ENCODE assay signal across 9 cellular contexts in the genomic region with DNA sequence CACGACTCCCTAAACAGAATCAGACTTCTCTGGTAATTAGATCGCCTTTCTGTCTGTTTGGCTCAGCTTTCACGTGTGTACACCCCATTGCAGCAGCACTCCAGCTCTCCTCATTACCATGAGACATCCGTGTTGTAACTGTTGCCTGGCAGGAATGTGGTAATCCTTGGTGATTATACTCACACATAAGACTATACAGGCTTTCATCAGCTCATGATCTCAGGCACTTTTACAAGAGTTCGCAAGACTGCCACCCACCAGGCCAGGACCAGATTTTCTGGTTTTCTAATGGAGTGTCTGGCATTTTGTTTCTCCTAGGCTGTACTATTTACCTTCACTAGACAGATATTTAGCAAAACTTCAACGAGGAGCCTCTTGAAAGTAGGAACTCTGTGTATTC. TPM values are rescaled to one million over a fixed set of nuclear protein-coding genes. Genes with fewer than 3 reads are reported as not detected.
DNase-seq lines count a peak whose midpoint lies in the region; ATAC-seq, FAIRE-seq and TF ChIP-seq lines count a peak whose summit lies in the region.
"Had no signal": no experiment of that assay in that cellular context is flagged by ENCODE, and none has a peak within 500 bp of the region (broad histone marks: within the 10 kb centered on the region; RNA-seq: fewer than 3 reads in every experiment).

No MANE protein-coding gene starts in this region.

- TF ChIP-seq CTCF in D721Med (IDR thresholded peaks at IDR 0.05; ENCODE audit: insufficient read depth, missing control alignments) (peak; percentile 9), omental fat pad (IDR thresholded peaks at IDR 0.05) (no peak)

- 48 to 69% methylated on average over 6 of the region's 6 CpGs for WGBS in esophagus, 2 donors

- H3K9me3 ChIP-seq in esophagus (ENCODE audit: control insufficient read depth in 2 of 2, insufficient read depth in 1 of 2, low read depth in 1 of 2, low read length in 1 of 2), result no peaks in the 10 kb centered on the region

- H3K4me3 ChIP-seq in esophagus (ENCODE audit: low read depth in 1 of 2, low read length in 2 of 2), result no peak overlapping the region

- no peaks in the 10 kb centered on the region for H3K27me3 ChIP-seq in esophagus (ENCODE audit: control insufficient read depth in 1 of 2, insufficient read depth in 2 of 2, low read length in 2 of 2)

- no peak for FAIRE-seq in D721Med (lab: Jason Lieb, UNC)

- DNase-seq in D721Med (ENCODE audit: insufficient read length, low spot score) (no peak), NCI-H1048 (lab: John Stamatoyannopoulos, UW) (peak; percentile 50), omental fat pad (ENCODE audit: low spot score) (no peak), OCI-M1 (lab: John Stamatoyannopoulos, UW) (no peak), DMS153 (lab: John Stamatoyannopoulos, UW) (no peak)
- DNase-seq in activated CD4-positive, alpha-beta T cell treated with anti-CD3 and anti-CD28 coated beads, Interleukin-2, amount 50 U/mL, for 1 hour, result no peak
- DNase-seq: cerebellar nuclear complex had no signal

- ATAC-seq in omental fat pad (ENCODE audit: low FRiP score) (peak; percentile 23), GM21526 (IDR thresholded peaks at IDR 0.05; ENCODE audit: low FRiP score, unreplicated experiment) (no peak)

- no peaks in the 10 kb centered on the region for H3K36me3 ChIP-seq in esophagus (ENCODE audit: control insufficient read depth in 2 of 2, insufficient read depth in 2 of 2, low read length in 1 of 2)

- peaks cover 0 to 5% of the 10 kb centered on the region in 2 donors for H3K4me1 ChIP-seq in esophagus (ENCODE audit: control insufficient read depth in 2 of 2, insufficient read depth in 2 of 2, low read length in 1 of 2)

- peak overlapping the region; percentile 10 to 57 for H3K27ac ChIP-seq in esophagus (ENCODE audit: low read depth in 2 of 2, low read length in 1 of 2)

RNA-seq across cellular contexts. Expression of a gene that starts 50.2 kb away (rescaled TPM):
- polyA plus RNA-seq in esophagus, result 1 to 10 TPM; 1.8 to 5.9 TPM
- total RNA-seq in omental fat pad, result 10 to 100 TPM; 22.7 to 37.7 (median 28.2) TPM
